In the genomic region with DNA sequence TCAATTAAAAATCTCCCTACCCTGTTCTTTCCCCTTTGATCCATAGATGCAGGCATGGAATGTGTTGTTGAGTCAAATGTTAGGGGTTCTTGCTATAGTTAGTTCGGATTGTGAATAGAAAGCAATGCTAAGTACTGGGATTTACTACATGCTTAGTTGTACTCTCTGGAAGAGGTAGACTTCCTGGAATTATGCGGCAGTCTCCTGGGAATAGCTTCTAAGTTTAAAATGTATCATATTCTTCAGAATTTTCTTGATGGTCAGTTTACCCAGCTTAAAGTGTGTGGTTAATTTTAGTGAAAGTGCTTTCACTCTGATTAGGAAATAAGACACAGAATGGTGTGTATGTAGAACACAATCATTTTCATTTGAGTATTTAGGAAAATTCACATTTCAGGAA, we compare ENCODE assay signal across 11 cellular contexts. TPM values are rescaled to one million over a fixed set of nuclear protein-coding genes. Genes with fewer than 3 reads are reported as not detected.
DNase-seq lines count a peak whose midpoint lies in the region; ATAC-seq lines count a peak whose summit lies in the region.
"Had no signal": no experiment of that assay in that cellular context is flagged by ENCODE, and none has a peak within 500 bp of the region (broad histone marks: within the 10 kb centered on the region; RNA-seq: fewer than 3 reads in every experiment).

No MANE protein-coding gene starts in this region.

- WGBS in mesendoderm (ENCODE audit: extremely low coverage, insufficient coverage, low lambda C conversion rate): no CpG with 5 or more reads among the region's 2 CpGs

- no peak overlapping the region for H3K27ac ChIP-seq in mesendoderm (ENCODE audit: low read depth, low read length)
- H3K27ac ChIP-seq: RWPE1 had no signal

- peak overlapping the region; percentile 91 for H3K4me3 Mint-ChIP-seq in stimulated activated naive CD8-positive, alpha-beta T cell treated with anti-CD3 and anti-CD28 coated beads, Interleukin-15, Interleukin-2, amounts not matched to agents 100 ng/mL and 50 ng/mL, for 24 hours

- H3K9ac ChIP-seq in adipocyte (ENCODE audit: low read length): no peak overlapping the region
- H3K9ac ChIP-seq in mesendoderm (ENCODE audit: low read length): peak overlapping the region; percentile 8

- H3K56ac ChIP-seq in mesendoderm (ENCODE audit: low read length): no peak overlapping the region

- peaks cover 50% of the 10 kb centered on the region for H3K4me1 ChIP-seq in adipocyte (ENCODE audit: control insufficient read depth, insufficient read depth, low read length)
- no peaks in the 10 kb centered on the region for H3K4me1 ChIP-seq in mesendoderm (ENCODE audit: control insufficient read depth, low read depth, low read length)

- peaks cover 37% of the 10 kb centered on the region for H3K36me3 Mint-ChIP-seq in stimulated activated naive CD8-positive, alpha-beta T cell treated with anti-CD3 and anti-CD28 coated beads, Interleukin-15, Interleukin-2, amounts not matched to agents 100 ng/mL and 50 ng/mL, for 24 hours (ENCODE audit: low read depth)

- no peak overlapping the region for H3K23ac ChIP-seq in mesendoderm (ENCODE audit: low read length)

- ATAC-seq in stimulated activated naive CD8-positive, alpha-beta T cell treated with anti-CD3 and anti-CD28 coated beads, Interleukin-15, Interleukin-2, amounts not matched to agents 100 U/mL and 50 U/mL, for 24 hours: no peak
- no peak for ATAC-seq in HG02981 (IDR thresholded peaks at IDR 0.05; ENCODE audit: unreplicated experiment)

- H3K27ac Mint-ChIP-seq in stimulated activated naive CD8-positive, alpha-beta T cell treated with anti-CD3 and anti-CD28 coated beads, Interleukin-15, Interleukin-2, amounts not matched to agents 100 ng/mL and 50 ng/mL, for 24 hours: peak overlapping the region; percentile 23

- no peak overlapping the region for H2AK5ac ChIP-seq in mesendoderm (ENCODE audit: low read length)

- H3K4me1 Mint-ChIP-seq in stimulated activated naive CD8-positive, alpha-beta T cell treated with anti-CD3 and anti-CD28 coated beads, Interleukin-15, Interleukin-2, amounts not matched to agents 100 ng/mL and 50 ng/mL, for 24 hours (ENCODE audit: low read depth): peaks cover 72% of the 10 kb centered on the region

- H3K9me3 Mint-ChIP-seq in stimulated activated naive CD8-positive, alpha-beta T cell treated with anti-CD3 and anti-CD28 coated beads, Interleukin-15, Interleukin-2, amounts not matched to agents 100 ng/mL and 50 ng/mL, for 24 hours: no peaks in the 10 kb centered on the region

- H3K27me3 ChIP-seq in adipocyte (replicated peaks; ENCODE audit: control insufficient read depth, insufficient read depth, low read length): no peaks in the 10 kb centered on the region
- H3K27me3 ChIP-seq in mesendoderm (ENCODE audit: insufficient read depth, low read length, poor library complexity): no peaks in the 10 kb centered on the region

- no peaks in the 10 kb centered on the region for H3K79me1 ChIP-seq in mesendoderm (ENCODE audit: low read length)

- no peak overlapping the region for H3K4ac ChIP-seq in mesendoderm (ENCODE audit: low read depth, low read length)

- H3K27me3 Mint-ChIP-seq in stimulated activated naive CD8-positive, alpha-beta T cell treated with anti-CD3 and anti-CD28 coated beads, Interleukin-15, Interleukin-2, amounts not matched to agents 100 ng/mL and 50 ng/mL, for 24 hours: no peaks in the 10 kb centered on the region

- peaks cover 78% of the 10 kb centered on the region for H3K79me2 ChIP-seq in mesendoderm (ENCODE audit: control insufficient read depth, insufficient read depth, low read length)

- no peak overlapping the region for H2BK120ac ChIP-seq in mesendoderm (ENCODE audit: low read depth, low read length)

- H3K36me3 ChIP-seq in adipocyte (ENCODE audit: control insufficient read depth, insufficient read depth, low read length, severe bottlenecking): peaks cover 4% of the 10 kb centered on the region
- no peaks in the 10 kb centered on the region for H3K36me3 ChIP-seq in mesendoderm (ENCODE audit: control insufficient read depth, insufficient read depth, low read length)

- peak overlapping the region; percentile 93 for H3K4me3 ChIP-seq in adipocyte (ENCODE audit: low read length)
- H3K4me3 ChIP-seq in mesendoderm (ENCODE audit: low read length): no peak overlapping the region

- H4K8ac ChIP-seq in mesendoderm (ENCODE audit: low read depth, low read length): no peak overlapping the region

- H2BK15ac ChIP-seq in mesendoderm (replicated peaks; ENCODE audit: low read depth): no peak overlapping the region

- H3K4me2 ChIP-seq in mesendoderm (ENCODE audit: low read length): no peak overlapping the region

- DNase-seq in stimulated activated naive CD8-positive, alpha-beta T cell treated with anti-CD3 and anti-CD28 coated beads, Interleukin-15, Interleukin-2, amounts not matched to agents 100 U/mL and 50 U/mL, for 24 hours: no peak
- peak; percentile 59 for DNase-seq in adipocyte (ENCODE audit: low read depth)
- DNase-seq in mesendoderm: no peak
- DNase-seq in activated gamma-delta T cell treated with Interleukin-2 at 50 U/mL for 16 hours: no peak
- no peak for DNase-seq in NCI-H2081 (lab: John Stamatoyannopoulos, UW)
- DNase-seq in OCI-M2 (lab: John Stamatoyannopoulos, UW; ENCODE audit: unreplicated experiment): no peak
- DNase-seq: DMS53, NCI-H1092 treated with DMSO at 0.1 percent for 48 hours had no signal

- H3K18ac ChIP-seq in mesendoderm (ENCODE audit: low read length): no peak overlapping the region

- H3K9me3 ChIP-seq in adipocyte (ENCODE audit: control insufficient read depth, low read length): no peaks in the 10 kb centered on the region

- H4K5ac ChIP-seq in mesendoderm (ENCODE audit: low read length): no peak overlapping the region

- no peak overlapping the region for H2BK5ac ChIP-seq in mesendoderm (ENCODE audit: low read length)

RNA-seq across cellular contexts. Expression of gene CLTC, which starts 3.5 kb away (rescaled TPM):
- 163 TPM for polyA plus RNA-seq in mesendoderm (2013, experiment 1 of 2)
- 158 TPM for polyA plus RNA-seq in mesendoderm (2013, experiment 2 of 2)

RNA-seq across cellular contexts. Expression of gene DHX40, which starts 57.7 kb away (rescaled TPM):
- polyA plus RNA-seq in mesendoderm (2013, experiment 1 of 2): 13.2 TPM
- 13.1 TPM for polyA plus RNA-seq in mesendoderm (2013, experiment 2 of 2)
